Comparison of ENCODE assay signal across 9 cellular contexts in genomic region chr15:99961011-99961441, GRCh38.
DNase-seq lines count a peak whose midpoint lies in the region; ATAC-seq, FAIRE-seq and TF ChIP-seq lines count a peak whose summit lies in the region.
"Had no signal": no experiment of that assay in that cellular context is flagged by ENCODE, and none has a peak within 500 bp of the region (broad histone marks: within the 10 kb centered on the region; RNA-seq: fewer than 3 reads in every experiment).

No MANE protein-coding gene starts in this region.

- no peak overlapping the region for H3K4me3 ChIP-seq in GM12864 (ENCODE audit: low read depth, low read length)
- H3K4me3 ChIP-seq in NB4 (ENCODE audit: low read depth, low read length) = no peak overlapping the region
- no peak overlapping the region for H3K4me3 ChIP-seq in H1 (ENCODE audit: extremely low read depth in 1 of 4, insufficient read depth in 2 of 4, low read depth in 3 of 4, low read length in 4 of 4)
- H3K4me3 ChIP-seq in mucosa of descending colon = no peak overlapping the region

- H3K79me1 ChIP-seq in H1 (ENCODE audit: low read depth, low read length) = no peaks in the 10 kb centered on the region

- H3K36me3 ChIP-seq in H1 (ENCODE audit: control insufficient read depth in 2 of 4, insufficient read depth in 4 of 4, low read length in 3 of 4) (no peaks in the 10 kb centered on the region), mucosa of descending colon (ENCODE audit: low read depth) (no peaks in the 10 kb centered on the region)

- peak; percentile 65 to 72 for TF ChIP-seq RAD21 in H1 (IDR thresholded peaks at IDR 0.05 in 1 of 2, conservative IDR thresholded peaks at IDR 0.05 in 1 of 2; ENCODE audit: low read depth in 2 of 2, low read length in 2 of 2)

- TF ChIP-seq EP300 in H1 (IDR thresholded peaks at IDR 0.05; ENCODE audit: borderline replicate concordance in 1 of 2, low read depth in 2 of 2, low read length in 2 of 2) = no peak

- H2BK5ac ChIP-seq in H1 (ENCODE audit: low read depth, low read length) = no peak overlapping the region

- POLR2A ChIA-PET in H1 (lab: Charles Lee; ENCODE audit: partially characterized antibody) = no interaction called here

- H3K4me1 ChIP-seq in H1 (replicated peaks in 1 of 4; ENCODE audit: control insufficient read depth in 3 of 4, insufficient read depth in 4 of 4, low read length in 3 of 4) (peaks cover 0 to 2% (median under 1%) of the 10 kb centered on the region in 4 experiments; a peak in 1 of 7 replicates), mucosa of descending colon (ENCODE audit: low read depth) (no peaks in the 10 kb centered on the region)

- 64% methylated on average over 12 of the region's 12 CpGs; no CpG with 5 or more reads in 1 of the 2 experiments for WGBS in H1 (ENCODE audit: extremely low coverage in 1 of 2, insufficient coverage in 1 of 2, insufficient read length in 1 of 2, insufficient replicate concordance in 2 of 2, low coverage in 1 of 2, low lambda C conversion rate in 2 of 2, missing lambda C conversion rate in 1 of 2), 2 experiments

- H4K8ac ChIP-seq in H1 (ENCODE audit: extremely low read depth, insufficient read depth, low read length) = no peak overlapping the region

- no peak overlapping the region for H3K9ac ChIP-seq in H1 (replicated peaks in 1 of 4; ENCODE audit: extremely low read depth in 1 of 4, low read depth in 3 of 4, low read length in 3 of 4)

- peaks cover 0 to 2% (median 0%) of the 10 kb centered on the region in 4 experiments; a peak in 1 of 7 replicates for H3K27me3 ChIP-seq in H1 (replicated peaks in 1 of 4; ENCODE audit: control insufficient read depth in 3 of 4, extremely low read depth in 1 of 4, insufficient read depth in 3 of 4, low read length in 3 of 4)

- H3K4me2 ChIP-seq in H1 (ENCODE audit: insufficient read depth in 1 of 2, low read depth in 2 of 2, low read length in 2 of 2) = no peak overlapping the region

- H2BK120ac ChIP-seq in H1 (replicated peaks; ENCODE audit: low read depth, low read length) = no peak overlapping the region

- CTCF ChIA-PET in H1 (lab: Charles Lee; ENCODE audit: partially characterized antibody) = interaction anchor here (0.8 to 5.4 kb wide), 20 partner anchors 10 to 390 kb away, joined by 3 to 42 read pairs (median 4); no protein-coding TSS in a partner anchor

- no peaks in the 10 kb centered on the region for H4K20me1 ChIP-seq in H1 (replicated peaks in 1 of 2; ENCODE audit: control insufficient read depth in 1 of 2, insufficient read depth in 2 of 2, low read length in 2 of 2)

- H2AK5ac ChIP-seq in H1 (ENCODE audit: low read depth, low read length) = no peak overlapping the region

- H3K9me3 ChIP-seq in H1 (ENCODE audit: insufficient read depth in 2 of 2, low read depth in 1 of 2, low read length in 1 of 2) = no peaks in the 10 kb centered on the region; a peak in 1 of 4 replicates
- H3K9me3 ChIP-seq in mucosa of descending colon = no peaks in the 10 kb centered on the region

- H4K5ac ChIP-seq in H1 (ENCODE audit: insufficient read length, low read depth, low read length) = no peak overlapping the region

- no peak overlapping the region for H2BK12ac ChIP-seq in H1 (ENCODE audit: low read depth, low read length)

- H3K79me2 ChIP-seq in H1 (ENCODE audit: control insufficient read depth in 1 of 2, insufficient read depth in 2 of 2, low read length in 2 of 2) = no peaks in the 10 kb centered on the region

- FAIRE-seq in H1 (lab: Jason Lieb, UNC) = no peak

- no peak overlapping the region for H3K23ac ChIP-seq in H1 (ENCODE audit: insufficient read length)

- H3K27ac ChIP-seq in H1 (ENCODE audit: low read depth, low read length) = no peak overlapping the region
- H3K27ac ChIP-seq: VCaP had no signal

- H4K91ac ChIP-seq in H1 (replicated peaks; ENCODE audit: insufficient read length, low read length) = no peak overlapping the region

- H3K56ac ChIP-seq in H1 (replicated peaks; ENCODE audit: insufficient read length, low read depth, low read length) = no peak overlapping the region

- TF ChIP-seq POLR2A in NB4 (IDR thresholded peaks at IDR 0.05; ENCODE audit: extremely low read depth, insufficient read length) (no peak), H1 (IDR thresholded peaks at IDR 0.05; ENCODE audit: control extremely low read depth in 1 of 2, low read depth in 2 of 2, low read length in 2 of 2) (no peak)

- no peak overlapping the region for H2BK20ac ChIP-seq in H1 (ENCODE audit: low read length)

- intact Hi-C loops in mucosa of descending colon (cut with DNase I, micrococcal nuclease) = no loop called here

- ATAC-seq in mucosa of descending colon (peak; percentile 37), HG03135 (IDR thresholded peaks at IDR 0.05; ENCODE audit: unreplicated experiment) (no peak)

- H3K23me2 ChIP-seq in H1 (ENCODE audit: low read depth, low read length) = no peaks in the 10 kb centered on the region

- TF ChIP-seq CTCF in GM12864 (IDR thresholded peaks at IDR 0.05; ENCODE audit: low read depth, low read length, missing control alignments) = peak; percentile 17
- peak; percentile 36 for TF ChIP-seq CTCF in NB4 (IDR thresholded peaks at IDR 0.05; ENCODE audit: low read depth, low read length)
- TF ChIP-seq CTCF in H1 (IDR thresholded peaks at IDR 0.05; ENCODE audit: control extremely low read depth in 1 of 3, insufficient read depth in 1 of 3, low read depth in 1 of 3, low read length in 3 of 3) = peak in 2 of 3 experiments; percentile 50 to 62; a peak in 3 of 4 replicates
- no peak for TF ChIP-seq CTCF in mucosa of descending colon (IDR thresholded peaks at IDR 0.05)
- no peak for TF ChIP-seq CTCF in GM20000 (IDR thresholded peaks at IDR 0.05; ENCODE audit: extremely low read depth, missing control alignments)

- DNase-seq in GM12864 (ENCODE audit: low read depth) = no peak
- DNase-seq in NB4 (ENCODE audit: low read depth) = peak; percentile 39
- peak in 1 of 2 experiments; percentile 77 for DNase-seq in H1 (ENCODE audit: low read depth in 1 of 2, low spot score in 2 of 2)
- peak in 1 of 3 donors; percentile 42 for DNase-seq in mucosa of descending colon
- DNase-seq in NCI-H2107 treated with DMSO at 0.1 percent for 48 hours (lab: John Stamatoyannopoulos, UW; ENCODE audit: unreplicated experiment) = no peak
- DNase-seq in GM20000 (ENCODE audit: low spot score) = no peak
- DNase-seq in T-helper 1 cell = no peak

- H3K18ac ChIP-seq in H1 (ENCODE audit: extremely low read depth, low read length) = no peak overlapping the region

- no peak overlapping the region for H2BK15ac ChIP-seq in H1 (ENCODE audit: low read length)

- H2AFZ ChIP-seq in H1 (ENCODE audit: low read length) = no peak overlapping the region

- H3K4ac ChIP-seq in H1 (replicated peaks; ENCODE audit: insufficient read length, low read depth, low read length) = no peak overlapping the region

- H3K14ac ChIP-seq in H1 (ENCODE audit: insufficient read length) = no peak overlapping the region

TF ChIP-seq in H1, 55 proteins besides CTCF, POLR2A, EP300 and RAD21:
- TF ChIP-seq E2F6 (IDR thresholded peaks at IDR 0.05) = peak; percentile 66
- TF ChIP-seq MAX (IDR thresholded peaks at IDR 0.05) = peak; percentile 76
- no peak for TF ChIP-seq CHD1 (IDR thresholded peaks at IDR 0.05; ENCODE audit: low read depth, low read length)
- TF ChIP-seq JUND (IDR thresholded peaks at IDR 0.05; ENCODE audit: low read length) = peak; percentile 52; the same call in 1 of the 2 replicates

Comparison
In these comparisons a context has a peak if more than half of its experiments do, and no peak if none do; other contexts are left out.
1. CTCF ChIP-seq: peak in GM12864 (single experiment), NB4 (single experiment) and H1 (2 of 3); none in mucosa of descending colon (single experiment) and GM20000 (single experiment).